In the genomic region with DNA sequence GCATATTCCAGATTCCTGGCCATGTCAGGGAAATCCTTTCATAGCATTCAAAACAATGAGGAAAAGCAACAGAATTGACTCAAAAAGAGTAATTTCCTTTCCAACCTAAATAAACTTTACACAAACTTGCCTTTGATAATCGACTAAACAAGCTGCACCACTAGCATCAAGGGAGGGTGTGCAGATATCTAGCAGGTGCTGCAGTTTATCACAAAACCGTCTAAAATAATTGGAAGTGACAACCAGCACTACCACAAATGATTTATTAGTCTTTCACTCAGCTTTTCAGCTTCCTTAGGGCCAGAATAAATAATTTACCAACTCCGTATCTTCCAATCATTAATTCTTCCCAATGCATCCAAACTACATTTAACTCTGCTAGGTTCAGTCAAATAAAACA, we compare ENCODE assay signal across 15 cellular contexts.
DNase-seq lines count a peak whose midpoint lies in the region; ATAC-seq, FAIRE-seq and TF ChIP-seq lines count a peak whose summit lies in the region.
"Had no signal": no experiment of that assay in that cellular context is flagged by ENCODE, and none has a peak within 500 bp of the region (broad histone marks: within the 10 kb centered on the region; RNA-seq: fewer than 3 reads in every experiment).

No MANE protein-coding gene starts in this region.

- no peaks in the 10 kb centered on the region for H3K36me3 Mint-ChIP-seq in progenitor cell of endocrine pancreas (ENCODE audit: insufficient read depth)

- ATAC-seq in SK-N-SH treated with all-trans-retinoic acid at 6 μM for 48 hours (peak; percentile 66), HG02571 (IDR thresholded peaks at IDR 0.05; ENCODE audit: unreplicated experiment) (no peak), HG03457 (IDR thresholded peaks at IDR 0.05; ENCODE audit: unreplicated experiment) (no peak), GM21786 (IDR thresholded peaks at IDR 0.05; ENCODE audit: unreplicated experiment) (no peak)
- ATAC-seq: HCT116 had no signal

- peak; percentile 6 for FAIRE-seq in D721Med (lab: Jason Lieb, UNC)
- FAIRE-seq: GM12891, GM19239 had no signal

- H3K9me3 Mint-ChIP-seq in progenitor cell of endocrine pancreas (ENCODE audit: low read depth): no peaks in the 10 kb centered on the region

- H3K27me3 Mint-ChIP-seq in progenitor cell of endocrine pancreas: no peaks in the 10 kb centered on the region
- H3K27me3 Mint-ChIP-seq: CD4-positive, CD25-positive, alpha-beta regulatory T cell had no signal

- no peak overlapping the region for H3K4me3 Mint-ChIP-seq in progenitor cell of endocrine pancreas (ENCODE audit: low read depth)
- H3K4me3 Mint-ChIP-seq: CD4-positive, CD25-positive, alpha-beta regulatory T cell had no signal

- H3K4me1 Mint-ChIP-seq in progenitor cell of endocrine pancreas (ENCODE audit: low read depth): peaks cover 11% of the 10 kb centered on the region

- peak overlapping the region; percentile 26 for H3K27ac Mint-ChIP-seq in progenitor cell of endocrine pancreas
- H3K27ac Mint-ChIP-seq: CD4-positive, CD25-positive, alpha-beta regulatory T cell had no signal

- DNase-seq in D721Med (ENCODE audit: insufficient read length, low spot score): no peak
- DNase-seq in dermis blood vessel endothelial cell: peak; percentile 40
- DNase-seq in progenitor cell of endocrine pancreas (ENCODE audit: low spot score, unreplicated experiment): no peak
- DNase-seq: 8988T; AML-193; CD4-positive, CD25-positive, alpha-beta regulatory T cell; DMS 273 treated with DMSO at 0.1 percent for 48 hours; IMR-90 had no signal

- TF ChIP-seq CTCF in D721Med (IDR thresholded peaks at IDR 0.05; ENCODE audit: insufficient read depth, missing control alignments): no peak
- TF ChIP-seq CTCF in progenitor cell of endocrine pancreas (IDR thresholded peaks at IDR 0.05; ENCODE audit: unreplicated experiment): no peak

TF ChIP-seq in SK-N-SH treated with all-trans-retinoic acid at 6 μM for 48 hours, 23 proteins besides CTCF, POLR2A, EP300 and RAD21:
- TF ChIP-seq CSDC2 (CRISPR knock-in tag; IDR thresholded peaks at IDR 0.05) (no peak), ISL1 (CRISPR knock-in tag; IDR thresholded peaks at IDR 0.05) (peak; percentile 61), TOX (CRISPR knock-in tag; IDR thresholded peaks at IDR 0.05; ENCODE audit: borderline replicate concordance) (no peak)
TF ChIP-seq in SK-N-SH treated with all-trans-retinoic acid at 6 μM for 48 hours: peak in this region for 1.
